In the genomic region with DNA sequence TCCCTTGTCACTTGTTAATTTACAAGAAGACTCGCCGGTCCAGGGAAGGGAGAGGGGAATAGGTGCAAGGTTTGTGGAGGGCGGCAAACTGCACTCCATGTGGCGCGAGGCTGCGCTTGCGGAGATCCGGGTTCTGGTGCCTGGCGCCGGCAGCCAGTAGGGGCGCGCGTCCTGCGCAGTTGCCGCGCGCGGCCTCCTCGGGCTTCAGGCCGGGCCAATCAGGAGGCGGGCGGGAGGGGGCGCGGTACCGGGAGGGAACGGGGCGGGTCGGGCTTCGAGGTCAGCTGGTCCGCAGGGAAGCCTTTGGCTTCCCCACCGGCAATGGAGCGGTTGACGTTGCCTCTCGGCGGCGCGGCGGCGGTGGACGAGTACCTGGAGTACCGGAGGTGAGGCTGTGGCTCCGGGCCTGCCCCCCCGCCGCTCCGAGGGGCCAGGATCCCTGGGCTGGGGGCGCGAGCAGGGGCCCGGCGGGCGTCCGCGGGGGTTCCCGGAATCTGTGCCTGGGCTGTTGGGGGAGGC, we compare ENCODE assay signal across 8 cellular contexts. TPM values are rescaled to one million over a fixed set of nuclear protein-coding genes. Genes with fewer than 3 reads are reported as not detected.
A peak's percentile ranks its signal among the peaks of the same experiment; 100 is the strongest.
DNase-seq lines count a peak whose midpoint lies in the region; ATAC-seq, FAIRE-seq and TF ChIP-seq lines count a peak whose summit lies in the region.

A gene with protein sequence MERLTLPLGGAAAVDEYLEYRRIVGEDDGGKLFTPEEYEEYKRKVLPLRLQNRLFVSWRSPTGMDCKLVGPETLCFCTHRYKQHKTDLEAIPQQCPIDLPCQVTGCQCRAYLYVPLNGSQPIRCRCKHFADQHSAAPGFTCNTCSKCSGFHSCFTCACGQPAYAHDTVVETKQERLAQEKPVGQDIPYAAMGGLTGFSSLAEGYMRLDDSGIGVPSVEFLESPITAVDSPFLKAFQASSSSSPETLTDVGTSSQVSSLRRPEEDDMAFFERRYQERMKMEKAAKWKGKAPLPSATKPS (plus strand): TSS at position 302 of the 519 bp plus-strand sequence. CDS start 20 bp downstream, at position 322.

- no peak for FAIRE-seq in A549 (lab: Jason Lieb, UNC)

- peak; percentile 100 for ATAC-seq in A549
- ATAC-seq in GM18520 (IDR thresholded peaks at IDR 0.05; ENCODE audit: unreplicated experiment): peak; percentile 92
- ATAC-seq in HG03064 (IDR thresholded peaks at IDR 0.05; ENCODE audit: low read depth, unreplicated experiment): peak; percentile 96
- ATAC-seq in memory B cell (ENCODE audit: low read depth): peak; percentile 96

- H3K4me1 Mint-ChIP-seq in memory B cell: peaks cover 3% of the 10 kb centered on the region

- 4% methylated on average over 15 of the region's 53 CpGs for WGBS in A549 (ENCODE audit: missing lambda C conversion rate)
- WGBS in ectodermal cell, 2 experiments: 26 to 32% methylated on average over 53 of the region's 53 CpGs

- H3K9me3 ChIP-seq in A549 (peaks cover 3% of the 10 kb centered on the region; the same call in 1 of the 3 replicates), ectodermal cell (ENCODE audit: control insufficient read depth, low read length) (no peaks in the 10 kb centered on the region)

- 0 out of 5 replicates have a peak, but pooled peaks of 1 of the 2 experiments have one; percentile 6 for TF ChIP-seq RAD21 in A549 (conservative IDR thresholded peaks at IDR 0.05 in 1 of 2, IDR thresholded peaks at IDR 0.05 in 1 of 2)

- H3K27ac ChIP-seq in A549 (peak within 1 kb of the TSS; percentile 63 to 85; a peak in 5 of 6 replicates), ectodermal cell (ENCODE audit: insufficient read depth, low read depth, low read length, poor library complexity, severe bottlenecking) (peak within 1 kb of the TSS; percentile 56)

- H3K9me3 Mint-ChIP-seq in memory B cell: no peaks in the 10 kb centered on the region

- DNase-seq in A549 (ENCODE audit: low read depth in 1 of 2, low spot score in 1 of 2) (peak; percentile 54 to 85), NCI-H2171 (lab: John Stamatoyannopoulos, UW) (peak; percentile 65), memory B cell (ENCODE audit: low spot score in 2 of 2) (peak; percentile 61 to 67)
- DNase-seq in activated CD4-positive, alpha-beta T cell treated with anti-CD3 and anti-CD28 coated beads, Interleukin-2, amount 50 U/mL, for 48 hours: peak; percentile 84 to 86
- DNase-seq in stimulated activated CD4-positive, alpha-beta T cell treated with anti-CD3 and anti-CD28 coated beads, TNF-alpha, amount 100 ng/mL, for 48 hours (ENCODE audit: low read depth in 3 of 3): peak; percentile 71 to 85 (median 72)

- H3K27ac Mint-ChIP-seq in memory B cell: peak within 1 kb of the TSS; percentile 72

- H3K27me3 Mint-ChIP-seq in memory B cell: no peaks in the 10 kb centered on the region

- H3K27me3 ChIP-seq in ectodermal cell (ENCODE audit: control insufficient read depth, insufficient read depth, low read length, poor library complexity, severe bottlenecking): peaks cover 5% of the 10 kb centered on the region

- no peaks in the 10 kb centered on the region for H3K36me3 Mint-ChIP-seq in memory B cell

- TF ChIP-seq EP300 in A549 (IDR thresholded peaks at IDR 0.05): no peak

- H3K4me3 ChIP-seq in A549 (peak within 1 kb of the TSS; percentile 56), ectodermal cell (ENCODE audit: insufficient read depth, low read depth, low read length) (peak within 1 kb of the TSS; percentile 39)

- H3K4me2 ChIP-seq in A549: peak within 1 kb of the TSS; percentile 91

- CTCF ChIA-PET in A549 (lab: Yijun Ruan, JAX): interaction anchor here (0.6 to 2.1 kb wide), 12 partner anchors 8 to 452 kb away, joined by 3 to 9 read pairs (median 3); no protein-coding TSS in a partner anchor

- H3K36me3 ChIP-seq in ectodermal cell (ENCODE audit: control insufficient read depth, insufficient read depth, low read length): no peaks in the 10 kb centered on the region

- H3K4me1 ChIP-seq in A549: no peaks in the 10 kb centered on the region
- H3K4me1 ChIP-seq in ectodermal cell (ENCODE audit: control insufficient read depth, insufficient read depth, low read length): no peaks in the 10 kb centered on the region

- TF ChIP-seq CTCF in A549 (IDR thresholded peaks at IDR 0.05): peak; percentile 62

- no peak for TF ChIP-seq POLR2A in A549 (IDR thresholded peaks at IDR 0.05; ENCODE audit: low read length)

- peak within 1 kb of the TSS; percentile 88 for H3K4me3 Mint-ChIP-seq in memory B cell

- POLR2A ChIA-PET in A549 (lab: Yijun Ruan, JAX): no interaction called here

TF ChIP-seq in A549, 52 proteins besides CTCF, POLR2A, EP300 and RAD21:
- TF ChIP-seq, protein P1, sequence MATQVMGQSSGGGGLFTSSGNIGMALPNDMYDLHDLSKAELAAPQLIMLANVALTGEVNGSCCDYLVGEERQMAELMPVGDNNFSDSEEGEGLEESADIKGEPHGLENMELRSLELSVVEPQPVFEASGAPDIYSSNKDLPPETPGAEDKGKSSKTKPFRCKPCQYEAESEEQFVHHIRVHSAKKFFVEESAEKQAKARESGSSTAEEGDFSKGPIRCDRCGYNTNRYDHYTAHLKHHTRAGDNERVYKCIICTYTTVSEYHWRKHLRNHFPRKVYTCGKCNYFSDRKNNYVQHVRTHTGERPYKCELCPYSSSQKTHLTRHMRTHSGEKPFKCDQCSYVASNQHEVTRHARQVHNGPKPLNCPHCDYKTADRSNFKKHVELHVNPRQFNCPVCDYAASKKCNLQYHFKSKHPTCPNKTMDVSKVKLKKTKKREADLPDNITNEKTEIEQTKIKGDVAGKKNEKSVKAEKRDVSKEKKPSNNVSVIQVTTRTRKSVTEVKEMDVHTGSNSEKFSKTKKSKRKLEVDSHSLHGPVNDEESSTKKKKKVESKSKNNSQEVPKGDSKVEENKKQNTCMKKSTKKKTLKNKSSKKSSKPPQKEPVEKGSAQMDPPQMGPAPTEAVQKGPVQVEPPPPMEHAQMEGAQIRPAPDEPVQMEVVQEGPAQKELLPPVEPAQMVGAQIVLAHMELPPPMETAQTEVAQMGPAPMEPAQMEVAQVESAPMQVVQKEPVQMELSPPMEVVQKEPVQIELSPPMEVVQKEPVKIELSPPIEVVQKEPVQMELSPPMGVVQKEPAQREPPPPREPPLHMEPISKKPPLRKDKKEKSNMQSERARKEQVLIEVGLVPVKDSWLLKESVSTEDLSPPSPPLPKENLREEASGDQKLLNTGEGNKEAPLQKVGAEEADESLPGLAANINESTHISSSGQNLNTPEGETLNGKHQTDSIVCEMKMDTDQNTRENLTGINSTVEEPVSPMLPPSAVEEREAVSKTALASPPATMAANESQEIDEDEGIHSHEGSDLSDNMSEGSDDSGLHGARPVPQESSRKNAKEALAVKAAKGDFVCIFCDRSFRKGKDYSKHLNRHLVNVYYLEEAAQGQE (IDR thresholded peaks at IDR 0.05): no peak
- no peak for TF ChIP-seq CHD4 (IDR thresholded peaks at IDR 0.05; ENCODE audit: borderline replicate concordance)
- TF ChIP-seq ZNF302 (CRISPR knock-in tag; IDR thresholded peaks at IDR 0.05): no peak
- no peak for TF ChIP-seq RARB (CRISPR knock-in tag; IDR thresholded peaks at IDR 0.05)
- TF ChIP-seq, protein P2, sequence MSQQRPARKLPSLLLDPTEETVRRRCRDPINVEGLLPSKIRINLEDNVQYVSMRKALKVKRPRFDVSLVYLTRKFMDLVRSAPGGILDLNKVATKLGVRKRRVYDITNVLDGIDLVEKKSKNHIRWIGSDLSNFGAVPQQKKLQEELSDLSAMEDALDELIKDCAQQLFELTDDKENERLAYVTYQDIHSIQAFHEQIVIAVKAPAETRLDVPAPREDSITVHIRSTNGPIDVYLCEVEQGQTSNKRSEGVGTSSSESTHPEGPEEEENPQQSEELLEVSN (IDR thresholded peaks at IDR 0.05; ENCODE audit: borderline replicate concordance, low read depth): peak; percentile 99
- no peak for TF ChIP-seq EHF (CRISPR knock-in tag; IDR thresholded peaks at IDR 0.05)
- no peak for TF ChIP-seq JUNB (IDR thresholded peaks at IDR 0.05)
- TF ChIP-seq SREBF2 (IDR thresholded peaks at IDR 0.05): no peak
- TF ChIP-seq POLR2AphosphoS2 (conservative IDR thresholded peaks at IDR 0.05; ENCODE audit: low read length): no peak
- no peak for TF ChIP-seq ZSCAN20 (CRISPR knock-in tag; IDR thresholded peaks at IDR 0.05)
- no peak for TF ChIP-seq RFX5 (IDR thresholded peaks at IDR 0.05)
- TF ChIP-seq PHF8 (IDR thresholded peaks at IDR 0.05; ENCODE audit: borderline replicate concordance, low read depth): peak; percentile 41; the same call in 1 of the 2 replicates
- 0 out of 2 replicates have a peak, but pooled peaks have one; percentile 10 for TF ChIP-seq MYC (IDR thresholded peaks at IDR 0.05; ENCODE audit: borderline replicate concordance, low read length)
- TF ChIP-seq TP53 (CRISPR knock-in tag; IDR thresholded peaks at IDR 0.05): no peak
- TF ChIP-seq, protein P3, sequence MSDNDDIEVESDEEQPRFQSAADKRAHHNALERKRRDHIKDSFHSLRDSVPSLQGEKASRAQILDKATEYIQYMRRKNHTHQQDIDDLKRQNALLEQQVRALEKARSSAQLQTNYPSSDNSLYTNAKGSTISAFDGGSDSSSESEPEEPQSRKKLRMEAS (IDR thresholded peaks at IDR 0.05): peak; percentile 99

RNA-seq across cellular contexts. Expression of the gene that starts here (rescaled TPM):
- polyA plus RNA-seq in A549 (2011; rRNA removed) (1.8 and 2.6 TPM in 2 replicates), A549 (2017; fragmentation: RNase III; extraction: RNeasy Plus Mini Kit Qiagen cat#74134 plus additional on column Dnase treatment) (0.66 to 1.1 TPM (median 0.94 TPM) in 3 replicates)
- polyA plus RNA-seq in A549 (2012; cell fraction: cytosol; rRNA removed): 0.76 and 0.87 TPM in 2 replicates
- 0.62 and 0.80 TPM in 2 replicates for polyA plus RNA-seq in A549 (2012; cell fraction: nucleus; rRNA removed)
- polyA minus RNA-seq in A549 (2011; rRNA and poly(A)+ RNA removed): 2.4 and 3.3 TPM in 2 replicates
- 7.7 TPM for polyA plus RNA-seq in ectodermal cell (2013, experiment 1 of 4)
- polyA plus RNA-seq in ectodermal cell (2013, experiment 2 of 4): 7.6 TPM
- 5.4 TPM for polyA plus RNA-seq in ectodermal cell (2013, experiment 3 of 4)
- polyA plus RNA-seq in ectodermal cell (2013, experiment 4 of 4): 6.0 TPM

Comparison
In these comparisons a context has a peak if more than half of its experiments do, and no peak if none do; other contexts are left out.
1. Peak in every context shown above with its lines: DNase-seq, ATAC-seq, H3K4me3 ChIP-seq and H3K27ac ChIP-seq.